In genomic region chr10:21363753-21364104, GRCh38 we compare ENCODE assay signal across 1 cellular context.
TF ChIP-seq lines count a peak whose summit lies in the region.

No MANE protein-coding gene starts in this region.

TF ChIP-seq in GM23338, 12 proteins besides CTCF, POLR2A, EP300 and RAD21 (continued from another document):
- no peak for TF ChIP-seq ZNF462 (CRISPR knock-in tag; IDR thresholded peaks at IDR 0.05)
- TF ChIP-seq POLR2AphosphoS5 (IDR thresholded peaks at IDR 0.05; ENCODE audit: low read depth), result no peak
- TF ChIP-seq ZNF331 (CRISPR knock-in tag; IDR thresholded peaks at IDR 0.05; ENCODE audit: low read depth), result no peak
